ENCODE assay signal across 20 cellular contexts in genomic region chr17:27563532-27563931, GRCh38.
DNase-seq lines count a peak whose midpoint lies in the region; ATAC-seq, FAIRE-seq and TF ChIP-seq lines count a peak whose summit lies in the region.
"Had no signal": no experiment of that assay in that cellular context is flagged by ENCODE, and none has a peak within 500 bp of the region (broad histone marks: within the 10 kb centered on the region; RNA-seq: fewer than 3 reads in every experiment).

No MANE protein-coding gene starts in this region.

- peak; percentile 61 for ATAC-seq in activated naive CD8-positive, alpha-beta T cell treated with anti-CD3 and anti-CD28 coated beads, Interleukin-2, amount 10 ng/mL, durations not matched to agents 7 days and 5 days (ENCODE audit: low read depth)
- ATAC-seq in GM21423 (IDR thresholded peaks at IDR 0.05; ENCODE audit: unreplicated experiment) (no peak), HG02642 (IDR thresholded peaks at IDR 0.05; ENCODE audit: poor library complexity, unreplicated experiment) (no peak)
- no peak for ATAC-seq in activated T-cell treated with anti-CD3 and anti-CD28 coated beads, Interleukin-2, amount 50 U/mL, for 4 hours
- ATAC-seq: esophagus mucosa, PC-3 had no signal

- H3K27me3 Mint-ChIP-seq in activated naive CD8-positive, alpha-beta T cell treated with anti-CD3 and anti-CD28 coated beads, Interleukin-2, amount 10 ng/mL, durations not matched to agents 7 days and 5 days: no peaks in the 10 kb centered on the region
- H3K27me3 Mint-ChIP-seq in activated naive CD8-positive, alpha-beta T cell treated with anti-CD3 and anti-CD28 coated beads for 36 hours: no peaks in the 10 kb centered on the region
- H3K27me3 Mint-ChIP-seq in T-helper 2 cell treated with Interferon-gamma antibody and Interleukin-4, amounts not matched to agents 5 μg/mL and 100 μg/mL, for 36 hours (ENCODE audit: low read depth): no peaks in the 10 kb centered on the region
- H3K27me3 Mint-ChIP-seq in activated T-cell treated with anti-CD3 and anti-CD28 coated beads, Interleukin-2, amount 50 U/mL, for 4 hours (ENCODE audit: low read depth): no peaks in the 10 kb centered on the region
- H3K27me3 Mint-ChIP-seq: CD4-positive, alpha-beta memory T cell had no signal

- H3K9ac ChIP-seq in kidney (ENCODE audit: low read length in 2 of 2): no peak overlapping the region

- DNase-seq in activated naive CD8-positive, alpha-beta T cell treated with anti-CD3 and anti-CD28 coated beads, Interleukin-2, amount 10 ng/mL, durations not matched to agents 7 days and 5 days: no peak
- no peak for DNase-seq in activated naive CD8-positive, alpha-beta T cell treated with anti-CD3 and anti-CD28 coated beads for 36 hours
- DNase-seq in T-helper 2 cell treated with Interferon-gamma antibody and Interleukin-4, amounts not matched to agents 5 μg/mL and 100 μg/mL, for 36 hours (ENCODE audit: low spot score): no peak
- peak; percentile 12 for DNase-seq in kidney
- no peak for DNase-seq in activated T-cell treated with anti-CD3 and anti-CD28 coated beads, Interleukin-2, amount 50 U/mL, for 4 hours
- DNase-seq: activated CD4-positive, CD25-positive, alpha-beta regulatory T cell; CD4-positive, alpha-beta memory T cell; DND-41; mammary epithelial cell; MG63; NCI-H774; PC-3; posterior cingulate gyrus; stimulated activated CD8-positive, alpha-beta memory T cell treated with anti-CD3 and anti-CD28 coated beads, Interleukin-4, amount 100 ng/mL, for 48 hours had no signal

- POLR2A ChIA-PET in activated naive CD8-positive, alpha-beta T cell treated with anti-CD3 and anti-CD28 coated beads, Interleukin-2, amount 10 ng/mL, durations not matched to agents 7 days and 5 days (lab: Charles Lee): interaction anchor here (0.8 kb wide), 2 partner anchors 19 to 20 kb away, joined by 4 to 5 read pairs; no protein-coding TSS in a partner anchor

- peak overlapping the region; percentile 25 to 26 for H3K27ac ChIP-seq in kidney (ENCODE audit: low read depth in 2 of 2, low read length in 2 of 2)
- H3K27ac ChIP-seq in thymus (ENCODE audit: low read depth): peak overlapping the region; percentile 42

- H3K4me1 Mint-ChIP-seq in activated naive CD8-positive, alpha-beta T cell treated with anti-CD3 and anti-CD28 coated beads, Interleukin-2, amount 10 ng/mL, durations not matched to agents 7 days and 5 days: peaks cover 44% of the 10 kb centered on the region
- H3K4me1 Mint-ChIP-seq in activated naive CD8-positive, alpha-beta T cell treated with anti-CD3 and anti-CD28 coated beads for 36 hours: peaks cover 29% of the 10 kb centered on the region
- peaks cover 33% of the 10 kb centered on the region for H3K4me1 Mint-ChIP-seq in T-helper 2 cell treated with Interferon-gamma antibody and Interleukin-4, amounts not matched to agents 5 μg/mL and 100 μg/mL, for 36 hours (ENCODE audit: low read depth)
- H3K4me1 Mint-ChIP-seq in activated T-cell treated with anti-CD3 and anti-CD28 coated beads, Interleukin-2, amount 50 U/mL, for 4 hours (ENCODE audit: low read depth): peaks cover 19% of the 10 kb centered on the region

- H3K36me3 ChIP-seq in kidney (ENCODE audit: control insufficient read depth in 1 of 2, insufficient read depth in 2 of 2, low read length in 2 of 2): no peaks in the 10 kb centered on the region
- H3K36me3 ChIP-seq in thymus (ENCODE audit: control insufficient read depth, insufficient read depth): no peaks in the 10 kb centered on the region
- H3K36me3 ChIP-seq: MG63 had no signal

- no peak overlapping the region for H3K4me3 Mint-ChIP-seq in activated naive CD8-positive, alpha-beta T cell treated with anti-CD3 and anti-CD28 coated beads, Interleukin-2, amount 10 ng/mL, durations not matched to agents 7 days and 5 days
- no peak overlapping the region for H3K4me3 Mint-ChIP-seq in activated naive CD8-positive, alpha-beta T cell treated with anti-CD3 and anti-CD28 coated beads for 36 hours
- no peak overlapping the region for H3K4me3 Mint-ChIP-seq in T-helper 2 cell treated with Interferon-gamma antibody and Interleukin-4, amounts not matched to agents 5 μg/mL and 100 μg/mL, for 36 hours
- no peak overlapping the region for H3K4me3 Mint-ChIP-seq in activated T-cell treated with anti-CD3 and anti-CD28 coated beads, Interleukin-2, amount 50 U/mL, for 4 hours
- H3K4me3 Mint-ChIP-seq: CD4-positive, alpha-beta memory T cell had no signal

- no peak for FAIRE-seq in kidney (lab: Jason Lieb, UNC)

- peak overlapping the region; percentile 69 for H3K27ac Mint-ChIP-seq in activated naive CD8-positive, alpha-beta T cell treated with anti-CD3 and anti-CD28 coated beads, Interleukin-2, amount 10 ng/mL, durations not matched to agents 7 days and 5 days
- H3K27ac Mint-ChIP-seq in activated naive CD8-positive, alpha-beta T cell treated with anti-CD3 and anti-CD28 coated beads for 36 hours: no peak overlapping the region
- H3K27ac Mint-ChIP-seq in T-helper 2 cell treated with Interferon-gamma antibody and Interleukin-4, amounts not matched to agents 5 μg/mL and 100 μg/mL, for 36 hours: peak overlapping the region; percentile 53

- no peaks in the 10 kb centered on the region for H3K27me3 ChIP-seq in thymus (ENCODE audit: control insufficient read depth, insufficient read depth)
- H3K27me3 ChIP-seq: MG63, tibial nerve had no signal

- no peak for TF ChIP-seq CTCF in kidney (IDR thresholded peaks at IDR 0.05; ENCODE audit: borderline replicate concordance, extremely low read depth, insufficient read depth)

- WGBS in thymus: 72% methylated on average over 7 of the region's 7 CpGs

- no peaks in the 10 kb centered on the region for H3K9me3 Mint-ChIP-seq in activated naive CD8-positive, alpha-beta T cell treated with anti-CD3 and anti-CD28 coated beads, Interleukin-2, amount 10 ng/mL, durations not matched to agents 7 days and 5 days
- no peaks in the 10 kb centered on the region for H3K9me3 Mint-ChIP-seq in activated naive CD8-positive, alpha-beta T cell treated with anti-CD3 and anti-CD28 coated beads for 36 hours
- peaks cover 6% of the 10 kb centered on the region for H3K9me3 Mint-ChIP-seq in T-helper 2 cell treated with Interferon-gamma antibody and Interleukin-4, amounts not matched to agents 5 μg/mL and 100 μg/mL, for 36 hours
- H3K9me3 Mint-ChIP-seq in activated T-cell treated with anti-CD3 and anti-CD28 coated beads, Interleukin-2, amount 50 U/mL, for 4 hours: no peaks in the 10 kb centered on the region
- H3K9me3 Mint-ChIP-seq: CD4-positive, alpha-beta memory T cell had no signal

- H3K4me1 ChIP-seq in kidney (ENCODE audit: control insufficient read depth in 1 of 2, insufficient read depth in 1 of 2, low read depth in 1 of 2, low read length in 2 of 2) (peaks cover 37 to 38% of the 10 kb centered on the region in 2 donors), thymus (ENCODE audit: control insufficient read depth, insufficient read depth, low read length) (no peaks in the 10 kb centered on the region)

- intact Hi-C loops in kidney (cut with DNase I): no loop called here

- no peak overlapping the region for H3K4me3 ChIP-seq in kidney (ENCODE audit: low read length in 2 of 2)
- H3K4me3 ChIP-seq in thymus (ENCODE audit: low read length): no peak overlapping the region
- H3K4me3 ChIP-seq: MG63, skin epidermis, tibial nerve had no signal

- H3K36me3 Mint-ChIP-seq in activated naive CD8-positive, alpha-beta T cell treated with anti-CD3 and anti-CD28 coated beads, Interleukin-2, amount 10 ng/mL, durations not matched to agents 7 days and 5 days: peaks cover 27% of the 10 kb centered on the region
- peaks cover 31% of the 10 kb centered on the region for H3K36me3 Mint-ChIP-seq in activated naive CD8-positive, alpha-beta T cell treated with anti-CD3 and anti-CD28 coated beads for 36 hours
- H3K36me3 Mint-ChIP-seq in T-helper 2 cell treated with Interferon-gamma antibody and Interleukin-4, amounts not matched to agents 5 μg/mL and 100 μg/mL, for 36 hours (ENCODE audit: low read depth): peaks cover 12% of the 10 kb centered on the region
- H3K36me3 Mint-ChIP-seq in activated T-cell treated with anti-CD3 and anti-CD28 coated beads, Interleukin-2, amount 50 U/mL, for 4 hours (ENCODE audit: insufficient read depth): peaks cover 14% of the 10 kb centered on the region

- H3K9me3 ChIP-seq in kidney (ENCODE audit: control insufficient read depth in 1 of 2, low read length in 2 of 2) (no peaks in the 10 kb centered on the region), thymus (ENCODE audit: control insufficient read depth) (peaks cover 1% of the 10 kb centered on the region)
- H3K9me3 ChIP-seq: MG63, tibial nerve had no signal
